ENCODE assay signal across 23 cellular contexts in genomic region chr2:195638738-195639137, GRCh38.
"Had no signal": no experiment of that assay in that cellular context is flagged by ENCODE, and none has a peak within 500 bp of the region (broad histone marks: within the 10 kb centered on the region; RNA-seq: fewer than 3 reads in every experiment).

No MANE protein-coding gene starts in this region.

- H3K9me3 ChIP-seq: MG63, SK-N-SH had no signal

- H3K27me3 ChIP-seq: MG63 had no signal

- H3K4me3 ChIP-seq: MG63 had no signal

- ATAC-seq: T-cell had no signal

- H3K9ac ChIP-seq: SK-N-SH had no signal

- H3K36me3 ChIP-seq: MG63 had no signal

- H3K4me2 ChIP-seq: SK-N-SH had no signal

- FAIRE-seq: RCC 7860 had no signal

- DNase-seq: Karpas-422, KG1, MG63, NCI-H1092, NCI-H1105 treated with DMSO at 0.1 percent for 48 hours, NCI-H1417 treated with DMSO at 0.1 percent for 48 hours, NCI-H146, NCI-H1694 treated with DMSO at 0.1 percent for 48 hours, NCI-H1930, NCI-H2081, NCI-H2107, NCI-H226, NCI-H446, NCI-H510A, NCI-H524 treated with DMSO at 0.1 percent for 48 hours, NCI-H69, NCI-H774, RPMI8226, SHP77, SK-N-SH, SW 1271, T-cell had no signal
